Comparison of ENCODE assay signal across 1 cellular context in the genomic region with DNA sequence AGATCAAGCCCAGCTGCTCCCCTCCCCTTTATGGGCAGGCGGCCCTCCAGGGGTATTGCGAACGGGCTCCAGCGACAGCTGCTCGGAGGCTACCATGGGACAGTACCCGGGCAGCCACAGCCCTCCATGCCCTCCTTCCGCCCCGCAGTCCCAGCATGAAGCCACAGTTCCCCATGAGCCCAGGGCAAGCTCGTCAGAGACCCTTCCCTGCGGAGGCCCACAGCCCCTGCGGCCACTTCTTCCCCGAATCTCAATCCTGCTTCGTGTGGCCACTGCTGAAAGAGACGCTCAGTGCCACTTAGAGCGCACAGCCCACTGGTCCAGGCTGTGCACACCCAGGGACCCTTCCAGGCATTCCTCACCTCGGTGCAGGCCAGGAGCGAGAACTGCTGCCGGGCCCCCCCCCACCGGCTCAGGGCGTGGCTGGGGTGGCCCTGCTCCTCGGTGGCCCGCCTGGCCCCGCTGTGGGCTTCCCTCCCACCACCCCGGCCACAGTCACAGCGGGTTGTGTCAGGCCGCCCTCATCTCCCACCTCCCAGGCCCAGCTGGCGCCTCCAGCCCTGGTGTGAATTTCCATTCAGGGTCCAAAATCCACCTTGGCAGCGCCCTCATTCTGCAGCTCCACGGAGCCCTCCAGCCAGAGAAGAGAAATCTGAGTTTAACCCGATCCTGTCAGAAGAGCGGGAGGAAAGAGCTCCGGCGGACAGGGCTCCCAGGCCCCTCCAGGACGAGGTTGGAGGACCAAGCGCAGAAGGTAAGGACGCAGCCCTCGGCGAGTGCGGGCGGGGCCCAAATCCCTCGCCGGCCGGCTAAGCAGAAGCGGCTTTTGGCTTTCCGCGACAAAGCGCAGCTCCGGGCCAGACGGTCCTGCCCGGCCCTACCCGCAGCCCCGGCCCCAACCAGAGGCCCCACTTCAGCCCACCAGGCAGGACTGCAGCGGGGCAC.
TF ChIP-seq lines count a peak whose summit lies in the region.

No MANE protein-coding gene starts in this region.

TF ChIP-seq in HepG2, 621 proteins besides CTCF, POLR2A, EP300 and RAD21 (continued from another document and continues in another):
- no peak for TF ChIP-seq HOXA9 (CRISPR knock-in tag; IDR thresholded peaks at IDR 0.05; ENCODE audit: borderline replicate concordance)
- TF ChIP-seq, protein P1, sequence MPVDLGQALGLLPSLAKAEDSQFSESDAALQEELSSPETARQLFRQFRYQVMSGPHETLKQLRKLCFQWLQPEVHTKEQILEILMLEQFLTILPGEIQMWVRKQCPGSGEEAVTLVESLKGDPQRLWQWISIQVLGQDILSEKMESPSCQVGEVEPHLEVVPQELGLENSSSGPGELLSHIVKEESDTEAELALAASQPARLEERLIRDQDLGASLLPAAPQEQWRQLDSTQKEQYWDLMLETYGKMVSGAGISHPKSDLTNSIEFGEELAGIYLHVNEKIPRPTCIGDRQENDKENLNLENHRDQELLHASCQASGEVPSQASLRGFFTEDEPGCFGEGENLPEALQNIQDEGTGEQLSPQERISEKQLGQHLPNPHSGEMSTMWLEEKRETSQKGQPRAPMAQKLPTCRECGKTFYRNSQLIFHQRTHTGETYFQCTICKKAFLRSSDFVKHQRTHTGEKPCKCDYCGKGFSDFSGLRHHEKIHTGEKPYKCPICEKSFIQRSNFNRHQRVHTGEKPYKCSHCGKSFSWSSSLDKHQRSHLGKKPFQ (CRISPR knock-in tag; IDR thresholded peaks at IDR 0.05; ENCODE audit: insufficient replicate concordance), result peak; percentile 99
- TF ChIP-seq MBNL3 (CRISPR knock-in tag; conservative IDR thresholded peaks at IDR 0.05), result no peak
- TF ChIP-seq FOXK2 (IDR thresholded peaks at IDR 0.05), result no peak
- TF ChIP-seq U2AF1 (optimal IDR thresholded peaks at IDR 0.05; ENCODE audit: low read depth, low read length), result peak; percentile 69
- peak; percentile 82; the same call in 1 of the 2 replicates for TF ChIP-seq GLI4 (CRISPR knock-in tag; IDR thresholded peaks at IDR 0.05; ENCODE audit: borderline replicate concordance)
- TF ChIP-seq ZMYM3 (CRISPR knock-in tag; IDR thresholded peaks at IDR 0.05), result peak; percentile 66
- TF ChIP-seq ARNT2 (CRISPR knock-in tag; IDR thresholded peaks at IDR 0.05; ENCODE audit: low read depth), result peak; percentile 58
- peak; percentile 66 for TF ChIP-seq YY1 (IDR thresholded peaks at IDR 0.05; ENCODE audit: insufficient read depth, insufficient replicate concordance, low read depth, low read length)
- TF ChIP-seq KDM6A (CRISPR knock-in tag; IDR thresholded peaks at IDR 0.05; ENCODE audit: low read depth), result 0 out of 2 replicates have a peak, but pooled peaks have one; percentile 51
- no peak for TF ChIP-seq ZNF615 (CRISPR knock-in tag; IDR thresholded peaks at IDR 0.05; ENCODE audit: borderline replicate concordance)
- no peak for TF ChIP-seq GABPA (IDR thresholded peaks at IDR 0.05; ENCODE audit: low read depth, low read length)
- TF ChIP-seq GABPA (CRISPR knock-in tag; IDR thresholded peaks at IDR 0.05; ENCODE audit: low read depth), result no peak
- peak; percentile 81 for TF ChIP-seq DMAP1 (CRISPR knock-in tag; IDR thresholded peaks at IDR 0.05)
- peak; percentile 54; the same call in 1 of the 2 replicates for TF ChIP-seq ISL2 (CRISPR knock-in tag; IDR thresholded peaks at IDR 0.05)
- TF ChIP-seq TBX2 (CRISPR knock-in tag; IDR thresholded peaks at IDR 0.05; ENCODE audit: borderline replicate concordance), result peak; percentile 96
- peak; percentile 72; the same call in 1 of the 2 replicates for TF ChIP-seq KLF11 (CRISPR knock-in tag; IDR thresholded peaks at IDR 0.05)
- peak; percentile 60; the same call in 1 of the 2 replicates for TF ChIP-seq RXRB (CRISPR knock-in tag; IDR thresholded peaks at IDR 0.05; ENCODE audit: borderline replicate concordance)
- TF ChIP-seq, protein P2, sequence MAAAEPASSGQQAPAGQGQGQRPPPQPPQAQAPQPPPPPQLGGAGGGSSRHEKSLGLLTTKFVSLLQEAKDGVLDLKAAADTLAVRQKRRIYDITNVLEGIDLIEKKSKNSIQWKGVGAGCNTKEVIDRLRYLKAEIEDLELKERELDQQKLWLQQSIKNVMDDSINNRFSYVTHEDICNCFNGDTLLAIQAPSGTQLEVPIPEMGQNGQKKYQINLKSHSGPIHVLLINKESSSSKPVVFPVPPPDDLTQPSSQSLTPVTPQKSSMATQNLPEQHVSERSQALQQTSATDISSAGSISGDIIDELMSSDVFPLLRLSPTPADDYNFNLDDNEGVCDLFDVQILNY (CRISPR knock-in tag; conservative IDR thresholded peaks at IDR 0.05), result no peak
- TF ChIP-seq, protein P3, sequence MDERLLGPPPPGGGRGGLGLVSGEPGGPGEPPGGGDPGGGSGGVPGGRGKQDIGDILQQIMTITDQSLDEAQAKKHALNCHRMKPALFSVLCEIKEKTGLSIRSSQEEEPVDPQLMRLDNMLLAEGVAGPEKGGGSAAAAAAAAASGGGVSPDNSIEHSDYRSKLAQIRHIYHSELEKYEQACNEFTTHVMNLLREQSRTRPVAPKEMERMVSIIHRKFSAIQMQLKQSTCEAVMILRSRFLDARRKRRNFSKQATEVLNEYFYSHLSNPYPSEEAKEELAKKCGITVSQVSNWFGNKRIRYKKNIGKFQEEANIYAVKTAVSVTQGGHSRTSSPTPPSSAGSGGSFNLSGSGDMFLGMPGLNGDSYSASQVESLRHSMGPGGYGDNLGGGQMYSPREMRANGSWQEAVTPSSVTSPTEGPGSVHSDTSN (CRISPR knock-in tag; IDR thresholded peaks at IDR 0.05), result no peak
- TF ChIP-seq MAZ (IDR thresholded peaks at IDR 0.05; ENCODE audit: borderline replicate concordance, low read depth, low read length), result no peak
- TF ChIP-seq MAZ (CRISPR knock-in tag; IDR thresholded peaks at IDR 0.05; ENCODE audit: low read depth), result peak; percentile 68; the same call in 1 of the 2 replicates
- no peak for TF ChIP-seq ZNF260 (CRISPR knock-in tag; IDR thresholded peaks at IDR 0.05; ENCODE audit: borderline replicate concordance, low read depth)
- TF ChIP-seq, protein P4, sequence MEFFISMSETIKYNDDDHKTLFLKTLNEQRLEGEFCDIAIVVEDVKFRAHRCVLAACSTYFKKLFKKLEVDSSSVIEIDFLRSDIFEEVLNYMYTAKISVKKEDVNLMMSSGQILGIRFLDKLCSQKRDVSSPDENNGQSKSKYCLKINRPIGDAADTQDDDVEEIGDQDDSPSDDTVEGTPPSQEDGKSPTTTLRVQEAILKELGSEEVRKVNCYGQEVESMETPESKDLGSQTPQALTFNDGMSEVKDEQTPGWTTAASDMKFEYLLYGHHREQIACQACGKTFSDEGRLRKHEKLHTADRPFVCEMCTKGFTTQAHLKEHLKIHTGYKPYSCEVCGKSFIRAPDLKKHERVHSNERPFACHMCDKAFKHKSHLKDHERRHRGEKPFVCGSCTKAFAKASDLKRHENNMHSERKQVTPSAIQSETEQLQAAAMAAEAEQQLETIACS (CRISPR knock-in tag; IDR thresholded peaks at IDR 0.05), result no peak
- TF ChIP-seq KDM2A (CRISPR knock-in tag; IDR thresholded peaks at IDR 0.05; ENCODE audit: borderline replicate concordance, low read depth), result peak; percentile 86
- no peak for TF ChIP-seq ZNF484 (CRISPR knock-in tag; IDR thresholded peaks at IDR 0.05; ENCODE audit: borderline replicate concordance, low read depth)
- TF ChIP-seq, protein P5, sequence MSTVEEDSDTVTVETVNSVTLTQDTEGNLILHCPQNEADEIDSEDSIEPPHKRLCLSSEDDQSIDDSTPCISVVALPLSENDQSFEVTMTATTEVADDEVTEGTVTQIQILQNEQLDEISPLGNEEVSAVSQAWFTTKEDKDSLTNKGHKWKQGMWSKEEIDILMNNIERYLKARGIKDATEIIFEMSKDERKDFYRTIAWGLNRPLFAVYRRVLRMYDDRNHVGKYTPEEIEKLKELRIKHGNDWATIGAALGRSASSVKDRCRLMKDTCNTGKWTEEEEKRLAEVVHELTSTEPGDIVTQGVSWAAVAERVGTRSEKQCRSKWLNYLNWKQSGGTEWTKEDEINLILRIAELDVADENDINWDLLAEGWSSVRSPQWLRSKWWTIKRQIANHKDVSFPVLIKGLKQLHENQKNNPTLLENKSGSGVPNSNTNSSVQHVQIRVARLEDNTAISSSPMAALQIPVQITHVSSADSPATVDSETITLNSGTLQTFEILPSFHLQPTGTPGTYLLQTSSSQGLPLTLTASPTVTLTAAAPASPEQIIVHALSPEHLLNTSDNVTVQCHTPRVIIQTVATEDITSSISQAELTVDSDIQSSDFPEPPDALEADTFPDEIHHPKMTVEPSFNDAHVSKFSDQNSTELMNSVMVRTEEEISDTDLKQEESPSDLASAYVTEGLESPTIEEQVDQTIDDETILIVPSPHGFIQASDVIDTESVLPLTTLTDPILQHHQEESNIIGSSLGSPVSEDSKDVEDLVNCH (CRISPR knock-in tag; IDR thresholded peaks at IDR 0.05), result no peak; the same call in 1 of the 2 replicates
- TF ChIP-seq NFRKB (IDR thresholded peaks at IDR 0.05), result no peak
- TF ChIP-seq ZNF746 (CRISPR knock-in tag; IDR thresholded peaks at IDR 0.05), result peak; percentile 92
- peak; percentile 22; the same call in 1 of the 2 replicates for TF ChIP-seq GATAD1 (CRISPR knock-in tag; IDR thresholded peaks at IDR 0.05)
- TF ChIP-seq ZNF34 (CRISPR knock-in tag; IDR thresholded peaks at IDR 0.05; ENCODE audit: borderline replicate concordance), result peak; percentile 67; the same call in 1 of the 2 replicates
- no peak for TF ChIP-seq ZNF337 (CRISPR knock-in tag; IDR thresholded peaks at IDR 0.05; ENCODE audit: borderline replicate concordance, low read depth)
- TF ChIP-seq, protein P6, sequence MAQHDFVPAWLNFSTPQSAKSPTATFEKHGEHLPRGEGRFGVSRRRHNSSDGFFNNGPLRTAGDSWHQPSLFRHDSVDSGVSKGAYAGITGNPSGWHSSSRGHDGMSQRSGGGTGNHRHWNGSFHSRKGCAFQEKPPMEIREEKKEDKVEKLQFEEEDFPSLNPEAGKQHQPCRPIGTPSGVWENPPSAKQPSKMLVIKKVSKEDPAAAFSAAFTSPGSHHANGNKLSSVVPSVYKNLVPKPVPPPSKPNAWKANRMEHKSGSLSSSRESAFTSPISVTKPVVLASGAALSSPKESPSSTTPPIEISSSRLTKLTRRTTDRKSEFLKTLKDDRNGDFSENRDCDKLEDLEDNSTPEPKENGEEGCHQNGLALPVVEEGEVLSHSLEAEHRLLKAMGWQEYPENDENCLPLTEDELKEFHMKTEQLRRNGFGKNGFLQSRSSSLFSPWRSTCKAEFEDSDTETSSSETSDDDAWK (CRISPR knock-in tag; IDR thresholded peaks at IDR 0.05), result no peak
- TF ChIP-seq NFE2L1 (CRISPR knock-in tag; IDR thresholded peaks at IDR 0.05; ENCODE audit: borderline replicate concordance), result no peak
- TF ChIP-seq CBX5 (CRISPR knock-in tag; IDR thresholded peaks at IDR 0.05; ENCODE audit: borderline replicate concordance), result peak; percentile 50; the same call in 1 of the 2 replicates
- TF ChIP-seq, protein P7, sequence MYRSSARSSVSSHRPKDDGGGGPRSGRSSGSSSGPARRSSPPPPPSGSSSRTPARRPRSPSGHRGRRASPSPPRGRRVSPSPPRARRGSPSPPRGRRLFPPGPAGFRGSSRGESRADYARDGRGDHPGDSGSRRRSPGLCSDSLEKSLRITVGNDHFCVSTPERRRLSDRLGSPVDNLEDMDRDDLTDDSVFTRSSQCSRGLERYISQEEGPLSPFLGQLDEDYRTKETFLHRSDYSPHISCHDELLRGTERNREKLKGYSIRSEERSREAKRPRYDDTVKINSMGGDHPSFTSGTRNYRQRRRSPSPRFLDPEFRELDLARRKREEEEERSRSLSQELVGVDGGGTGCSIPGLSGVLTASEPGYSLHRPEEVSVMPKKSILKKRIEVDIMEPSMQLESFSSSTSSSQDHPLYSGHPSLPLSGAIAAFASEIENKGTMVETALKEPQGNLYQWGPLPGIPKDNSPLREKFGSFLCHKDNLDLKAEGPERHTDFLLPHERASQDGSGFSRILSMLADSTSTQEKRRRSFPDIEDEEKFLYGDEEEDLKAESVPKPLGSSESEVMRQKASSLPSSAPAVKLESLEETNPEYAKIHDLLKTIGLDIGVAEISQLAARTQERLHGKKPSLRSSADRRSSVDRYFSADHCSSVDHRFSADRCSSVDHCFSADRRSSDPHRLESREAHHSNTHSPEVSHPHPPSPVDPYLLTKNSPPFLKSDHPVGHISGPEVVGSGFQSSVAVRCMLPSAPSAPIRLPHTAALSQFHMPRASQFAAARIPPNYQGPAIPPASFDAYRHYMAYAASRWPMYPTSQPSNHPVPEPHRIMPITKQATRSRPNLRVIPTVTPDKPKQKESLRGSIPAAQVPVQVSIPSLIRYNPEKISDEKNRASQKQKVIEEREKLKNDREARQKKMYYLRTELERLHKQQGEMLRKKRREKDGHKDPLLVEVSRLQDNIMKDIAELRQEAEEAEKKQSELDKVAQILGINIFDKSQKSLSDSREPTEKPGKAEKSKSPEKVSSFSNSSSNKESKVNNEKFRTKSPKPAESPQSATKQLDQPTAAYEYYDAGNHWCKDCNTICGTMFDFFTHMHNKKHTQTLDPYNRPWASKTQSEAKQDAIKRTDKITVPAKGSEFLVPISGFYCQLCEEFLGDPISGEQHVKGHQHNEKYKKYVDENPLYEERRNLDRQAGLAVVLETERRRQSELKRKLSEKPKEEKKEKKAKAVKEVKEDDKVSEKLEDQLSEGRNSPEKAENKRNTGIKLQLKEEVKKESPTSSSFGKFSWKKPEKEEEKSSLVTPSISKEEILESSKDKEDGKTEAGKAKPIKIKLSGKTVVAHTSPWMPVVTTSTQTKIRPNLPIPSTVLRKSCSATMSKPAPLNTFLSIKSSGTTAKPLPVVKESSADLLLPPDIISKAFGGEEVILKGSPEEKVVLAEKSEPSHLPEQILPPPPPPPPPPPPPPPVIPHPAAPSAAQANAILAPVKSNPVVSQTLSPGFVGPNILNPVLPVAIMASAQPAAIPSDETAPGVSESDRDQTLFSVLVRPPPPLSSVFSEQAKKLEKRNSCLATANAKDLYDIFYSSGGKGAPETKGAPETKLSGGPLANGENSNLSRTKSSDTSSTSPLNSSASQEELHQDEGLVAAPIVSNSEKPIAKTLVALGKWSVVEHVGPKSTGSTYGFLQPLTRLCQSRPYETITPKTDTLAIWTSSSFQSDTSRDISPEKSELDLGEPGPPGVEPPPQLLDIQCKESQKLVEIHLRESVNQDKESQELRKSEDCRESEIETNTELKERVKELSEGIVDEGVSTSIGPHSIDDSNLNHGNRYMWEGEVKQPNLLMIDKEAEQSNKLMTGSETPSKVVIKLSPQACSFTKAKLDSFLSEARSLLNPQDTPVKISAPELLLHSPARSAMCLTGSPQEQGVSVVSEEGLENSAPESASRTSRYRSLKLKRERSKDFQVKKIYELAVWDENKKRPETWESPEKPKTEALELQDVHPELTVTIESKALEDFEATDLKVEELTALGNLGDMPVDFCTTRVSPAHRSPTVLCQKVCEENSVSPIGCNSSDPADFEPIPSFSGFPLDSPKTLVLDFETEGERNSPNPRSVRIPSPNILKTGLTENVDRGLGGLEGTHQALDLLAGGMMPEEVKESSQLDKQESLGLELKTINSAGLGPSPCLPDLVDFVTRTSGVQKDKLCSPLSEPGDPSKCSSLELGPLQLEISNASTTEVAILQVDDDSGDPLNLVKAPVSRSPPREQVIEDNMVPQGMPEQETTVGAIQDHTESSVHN (CRISPR knock-in tag; IDR thresholded peaks at IDR 0.05), result no peak
- TF ChIP-seq RFXAP (CRISPR knock-in tag; IDR thresholded peaks at IDR 0.05; ENCODE audit: borderline replicate concordance), result no peak
- TF ChIP-seq FOXA1 (IDR thresholded peaks at IDR 0.05), result no peak
- TF ChIP-seq FOXA1 (CRISPR knock-in tag; IDR thresholded peaks at IDR 0.05), result no peak
- TF ChIP-seq PHB2 (IDR thresholded peaks at IDR 0.05; ENCODE audit: partially characterized antibody), result no peak
- TF ChIP-seq ZNF20 (CRISPR knock-in tag; IDR thresholded peaks at IDR 0.05), result peak; percentile 60; the same call in 1 of the 2 replicates
- TF ChIP-seq GFI1 (CRISPR knock-in tag; IDR thresholded peaks at IDR 0.05; ENCODE audit: borderline replicate concordance), result peak; percentile 89
- TF ChIP-seq MEIS2 (CRISPR knock-in tag; IDR thresholded peaks at IDR 0.05), result peak; percentile 41; the same call in 1 of the 2 replicates
- TF ChIP-seq FOSL1 (CRISPR knock-in tag; IDR thresholded peaks at IDR 0.05; ENCODE audit: borderline replicate concordance), result no peak
- no peak; the same call in 1 of the 2 replicates for TF ChIP-seq CREM (IDR thresholded peaks at IDR 0.05)
- no peak for TF ChIP-seq CREM (CRISPR knock-in tag; IDR thresholded peaks at IDR 0.05)
